Comparison of ENCODE assay signal across 11 cellular contexts in genomic region chr22:36649513-36649912, GRCh38. TPM values are rescaled to one million over a fixed set of nuclear protein-coding genes. Genes with fewer than 3 reads are reported as not detected.
DNase-seq lines count a peak whose midpoint lies in the region; ATAC-seq and FAIRE-seq lines count a peak whose summit lies in the region.
"Not testable (repeated sequence)": the region's sequence is repeated elsewhere in the genome, so short reads cannot be mapped to it uniquely, and the experiment has no call there.
"Had no signal": no experiment of that assay in that cellular context is flagged by ENCODE, and none has a peak within 500 bp of the region (broad histone marks: within the 10 kb centered on the region; RNA-seq: fewer than 3 reads in every experiment).

No MANE protein-coding gene starts in this region.

- H3K27ac Mint-ChIP-seq in activated T-helper 17 cell treated with anti-CD3 and anti-CD28 coated beads, Interleukin-2, amount 50 U/mL, for 72 hours: not testable (repeated sequence)

- peaks cover 35% of the 10 kb centered on the region for H3K27me3 Mint-ChIP-seq in activated T-helper 17 cell treated with anti-CD3 and anti-CD28 coated beads, Interleukin-2, amount 50 U/mL, for 72 hours

- FAIRE-seq in RCC 7860 (lab: Jason Lieb, UNC): not testable (repeated sequence)

- H3K4me1 Mint-ChIP-seq in activated T-helper 17 cell treated with anti-CD3 and anti-CD28 coated beads, Interleukin-2, amount 50 U/mL, for 72 hours: not testable (repeated sequence)

- not testable (repeated sequence) for H3K36me3 Mint-ChIP-seq in activated T-helper 17 cell treated with anti-CD3 and anti-CD28 coated beads, Interleukin-2, amount 50 U/mL, for 72 hours (ENCODE audit: low read depth)

- peak; percentile 43 for ATAC-seq in activated T-helper 17 cell treated with anti-CD3 and anti-CD28 coated beads, Interleukin-2, amount 50 U/mL, for 72 hours (replicated peaks)

- DNase-seq in CD1c-positive myeloid dendritic cell (ENCODE audit: extremely low spot score) (peak; percentile 14), Daoy (ENCODE audit: low read depth) (peak; percentile 62), RCC 7860 (ENCODE audit: low spot score) (peak; percentile 40), mesenteric fat pad (ENCODE audit: low spot score) (peak; percentile 74)

- H3K4me3 Mint-ChIP-seq in activated T-helper 17 cell treated with anti-CD3 and anti-CD28 coated beads, Interleukin-2, amount 50 U/mL, for 72 hours: not testable (repeated sequence)

- H3K9me3 Mint-ChIP-seq in activated T-helper 17 cell treated with anti-CD3 and anti-CD28 coated beads, Interleukin-2, amount 50 U/mL, for 72 hours: not testable (repeated sequence)

RNA-seq across cellular contexts. Expression of gene CACNG2, which starts 54.0 kb away (rescaled TPM):
- total RNA-seq in Daoy (2014; rRNA removed; shearing (Covaris generic)): not detected in 2 replicates
- total RNA-seq in activated T-helper 17 cell treated with anti-CD3 and anti-CD28 coated beads, Interleukin-2, amount 50 U/mL, for 72 hours: not detected
- total RNA-seq in mesenteric fat pad: 0.19 TPM
- total RNA-seq: B cell; Calu3; CD4-positive, alpha-beta memory T cell; CD4-positive, CD25-positive, alpha-beta regulatory T cell; CD8-positive, alpha-beta memory T cell; G401 had no signal

Comparison
In these comparisons a context has a peak if more than half of its experiments do, and no peak if none do; other contexts are left out.
1. Peak in every context shown above with its lines: DNase-seq and ATAC-seq.
2. DNase-seq: peak in every context shown above with its lines; median percentile 74 in mesenteric fat pad; 62 in Daoy; 40 in RCC 7860; 14 in CD1c-positive myeloid dendritic cell.